23 cellular contexts compared by ENCODE assay signal in genomic region chr14:45361727-45362126, GRCh38.
"Had no signal": no experiment of that assay in that cellular context is flagged by ENCODE, and none has a peak within 500 bp of the region (broad histone marks: within the 10 kb centered on the region; RNA-seq: fewer than 3 reads in every experiment).

No MANE protein-coding gene starts in this region.

- DNase-seq: dermis blood vessel endothelial cell; effector memory CD4-positive, alpha-beta T cell; gastrocnemius medialis; head of caudate nucleus; mesendoderm; naive thymus-derived CD8-positive, alpha-beta T cell; nephron progenitor cell; nucleus accumbens; stimulated activated CD4-positive, alpha-beta T cell treated with anti-CD3 and anti-CD28 coated beads, Interleukin-12 subunit alpha, Interleukin-12 subunit beta, amount 100 ng/mL, for 4 hours; stimulated activated CD4-positive, alpha-beta T cell treated with anti-CD3 and anti-CD28 coated beads, Interleukin-1b, Interleukin-23, amount 100 ng/mL, for 48 hours; stimulated activated CD4-positive, alpha-beta T cell treated with anti-CD3 and anti-CD28 coated beads, Interleukin-4, amount 100 ng/mL, for 1 hour; stimulated activated CD8-positive, alpha-beta memory T cell treated with anti-CD3 and anti-CD28 coated beads, Interleukin-4, amount 100 ng/mL, for 48 hours; stimulated activated naive CD4-positive, alpha-beta T cell; stimulated activated naive CD8-positive, alpha-beta T cell treated with anti-CD3 and anti-CD28 coated beads, Interleukin-15, amount 100 ng/mL, for 72 hours; transverse colon had no signal

- ATAC-seq: gastrocnemius medialis; left lobe of liver; naive thymus-derived CD8-positive, alpha-beta T cell; sciatic nerve; stimulated activated naive CD8-positive, alpha-beta T cell treated with anti-CD3 and anti-CD28 coated beads, Interleukin-15, amount 100 ng/mL, for 72 hours had no signal

- H3K27me3 ChIP-seq: gastrocnemius medialis, right atrium auricular region, suprapubic skin, transverse colon had no signal

- H3K9me3 ChIP-seq: gastrocnemius medialis, prostate gland, right atrium auricular region, suprapubic skin, transverse colon had no signal

- H3K4me1 ChIP-seq: gastrocnemius medialis, prostate gland, right atrium auricular region, suprapubic skin, transverse colon had no signal

- H3K4me2 ChIP-seq: smooth muscle cell had no signal

- H3K27ac ChIP-seq: coronary artery, gastrocnemius medialis, prostate gland, right atrium auricular region, suprapubic skin, transverse colon had no signal

- H3K4me3 ChIP-seq: coronary artery, gastrocnemius medialis, lung, prostate gland, right atrium auricular region, smooth muscle cell, suprapubic skin, transverse colon had no signal

- H3K36me3 ChIP-seq: gastrocnemius medialis, prostate gland, right atrium auricular region, suprapubic skin, transverse colon had no signal
